In genomic region chr3:195010551-195011100, GRCh38 we compare ENCODE assay signal across 20 cellular contexts.
"Had no signal": no experiment of that assay in that cellular context is flagged by ENCODE, and none has a peak within 500 bp of the region (broad histone marks: within the 10 kb centered on the region; RNA-seq: fewer than 3 reads in every experiment).

No MANE protein-coding gene starts in this region.

- H3K4me2 ChIP-seq: smooth muscle cell had no signal

- H3K27ac ChIP-seq: body of pancreas, coronary artery, left ventricle myocardium inferior, tibial nerve had no signal

- H3K4me3 ChIP-seq: body of pancreas, coronary artery, left ventricle myocardium inferior, mucosa of descending colon, smooth muscle cell, tibial nerve had no signal

- H3K36me3 ChIP-seq: left ventricle myocardium inferior, tibial nerve had no signal

- H3K9me3 ChIP-seq: body of pancreas, left ventricle myocardium inferior, mucosa of descending colon, tibial nerve had no signal

- DNase-seq: activated CD4-positive, alpha-beta T cell treated with anti-CD3 and anti-CD28 coated beads for 36 hours; activated CD4-positive, CD25-positive, alpha-beta regulatory T cell; activated CD8-positive, alpha-beta memory T cell treated with anti-CD3 and anti-CD28 coated beads, Interleukin-2, amount 10 ng/mL, durations not matched to agents 7 days and 5 days; activated CD8-positive, alpha-beta T cell treated with anti-CD3 and anti-CD28 coated beads, Interleukin-2, amount 10 ng/mL, durations not matched to agents 7 days and 5 days; activated naive CD4-positive, alpha-beta T cell treated with Interleukin-2 at 50 U/mL for 16 hours; activated T-cell treated with anti-CD3 and anti-CD28 coated beads, Interleukin-2, amount 50 U/mL, for 48 hours; anterior cingulate cortex; body of pancreas; foreskin fibroblast; left ventricle myocardium inferior; mucosa of descending colon; stimulated activated CD4-positive, alpha-beta T cell treated with anti-CD3 and anti-CD28 coated beads, Interleukin-1b, Interleukin-23, amount 100 ng/mL, for 48 hours; stimulated activated CD4-positive, alpha-beta T cell treated with anti-CD3 and anti-CD28 coated beads, Interleukin-4, amount 100 ng/mL, for 4 hours; stimulated activated naive B cell treated with anti-CD40 and anti-IgM and Interleukin-4, amounts not matched to agents 10 μg/mL and 1 μg/mL and 100 μg/mL, for 72 hours; T-helper 1 cell had no signal

- H3K4me1 ChIP-seq: body of pancreas, left ventricle myocardium inferior, tibial nerve had no signal

- ATAC-seq: activated CD4-positive, alpha-beta T cell treated with anti-CD3 and anti-CD28 coated beads for 36 hours; activated CD8-positive, alpha-beta memory T cell treated with anti-CD3 and anti-CD28 coated beads, Interleukin-2, amount 10 ng/mL, durations not matched to agents 7 days and 5 days; activated CD8-positive, alpha-beta T cell treated with anti-CD3 and anti-CD28 coated beads, Interleukin-2, amount 10 ng/mL, durations not matched to agents 7 days and 5 days; body of pancreas; esophagus mucosa; mucosa of descending colon; natural killer cell treated with Interleukin-12 subunit alpha and Interleukin-12 subunit beta and Interleukin-15 and Interleukin-18, amount 100 ng/mL, for 72 hours; stimulated activated naive B cell treated with anti-CD40 and anti-IgM and Interleukin-4, amounts not matched to agents 10 μg/mL and 1 μg/mL and 100 μg/mL, for 72 hours had no signal

- H3K27me3 ChIP-seq: body of pancreas, tibial nerve had no signal
